15 cellular contexts compared by ENCODE assay signal in the genomic region with DNA sequence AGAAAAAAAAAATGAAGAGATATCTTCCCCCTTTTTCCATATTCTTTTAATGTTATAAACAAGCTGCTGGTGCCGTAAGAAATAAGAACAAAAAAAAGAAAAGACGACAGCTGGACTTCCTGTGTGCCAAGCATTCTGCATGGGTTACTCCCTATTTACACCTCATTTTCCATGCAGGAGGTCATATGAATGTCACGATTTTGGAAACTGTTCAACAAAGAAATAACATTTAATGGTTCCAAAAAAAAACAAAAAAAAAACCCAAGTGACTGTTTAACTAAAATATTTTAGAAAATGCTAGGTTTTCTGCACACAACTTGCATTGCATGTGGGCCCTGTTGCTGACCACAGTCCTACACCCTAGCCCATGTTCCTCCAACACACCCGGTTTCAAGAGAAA.
DNase-seq lines count a peak whose midpoint lies in the region; ATAC-seq and TF ChIP-seq lines count a peak whose summit lies in the region.
"Had no signal": no experiment of that assay in that cellular context is flagged by ENCODE, and none has a peak within 500 bp of the region (broad histone marks: within the 10 kb centered on the region; RNA-seq: fewer than 3 reads in every experiment).

No MANE protein-coding gene starts in this region.

- H4K20me1 ChIP-seq in fibroblast of lung (ENCODE audit: control insufficient read depth, extremely low read depth, insufficient read depth, low read length), result no peaks in the 10 kb centered on the region

- H3K9ac ChIP-seq in fibroblast of lung (ENCODE audit: insufficient read depth, low read length), result no peak overlapping the region
- H3K9ac ChIP-seq: KMS-11 had no signal

- no peaks in the 10 kb centered on the region for H3K27me3 ChIP-seq in fibroblast of lung (ENCODE audit: control insufficient read depth, insufficient read depth, low read length)

- H3K4me2 ChIP-seq in fibroblast of lung (ENCODE audit: extremely low read depth, insufficient read depth, low read length), result no peak overlapping the region
- H3K4me2 ChIP-seq: KMS-11 had no signal

- DNase-seq in DMS 273 treated with DMSO at 0.1 percent for 48 hours (lab: John Stamatoyannopoulos, UW) (peak; percentile 5), NCI-H2171 (lab: John Stamatoyannopoulos, UW) (peak; percentile 61), fibroblast of lung (ENCODE audit: low read depth in 2 of 2) (peak; percentile 49 to 85), myocyte (ENCODE audit: low read depth) (peak; percentile 66), T-helper 1 cell (no peak), HUDEP-2 (lab: John Stamatoyannopoulos, UW; ENCODE audit: unreplicated experiment in 76 of 76) (no peak)
- DNase-seq in stimulated activated CD4-positive, alpha-beta T cell treated with anti-CD3 and anti-CD28 coated beads, Interleukin-12 subunit alpha, Interleukin-12 subunit beta, amount 100 ng/mL, for 4 hours, result no peak
- DNase-seq: CD8-positive, alpha-beta T cell; EL; MM.1S; NCI-H1105; NCI-H1930; NCI-H524 had no signal

- H3K4me1 ChIP-seq in fibroblast of lung (ENCODE audit: control insufficient read depth, extremely low read depth, insufficient read depth, low read length), result peaks cover 7% of the 10 kb centered on the region

- no peaks in the 10 kb centered on the region for H3K79me2 ChIP-seq in fibroblast of lung (ENCODE audit: control insufficient read depth, insufficient read depth, low read length)

- no peak overlapping the region for H3K27ac ChIP-seq in fibroblast of lung (ENCODE audit: insufficient read depth, low read length)
- H3K27ac ChIP-seq: KMS-11 had no signal

- TF ChIP-seq CTCF in fibroblast of lung (conservative IDR thresholded peaks at IDR 0.05 in 1 of 2, IDR thresholded peaks at IDR 0.05 in 1 of 2; ENCODE audit: low read depth in 1 of 2, low read length in 2 of 2), result no peak

- no peak overlapping the region for H3K4me3 ChIP-seq in fibroblast of lung (replicated peaks in 1 of 4; ENCODE audit: control extremely low read depth in 1 of 4, insufficient read depth in 1 of 4, low read depth in 3 of 4, low read length in 4 of 4)

- H2AFZ ChIP-seq in fibroblast of lung (ENCODE audit: low read length), result no peak overlapping the region

- no peaks in the 10 kb centered on the region for H3K9me3 ChIP-seq in fibroblast of lung (ENCODE audit: control insufficient read depth, insufficient read depth, low read depth, low read length)

- no peak for ATAC-seq in HG02623 (IDR thresholded peaks at IDR 0.05; ENCODE audit: unreplicated experiment)
- ATAC-seq: CD8-positive, alpha-beta T cell had no signal

- H3K36me3 ChIP-seq in fibroblast of lung (ENCODE audit: control insufficient read depth, insufficient read depth, low read length), result peaks cover 13% of the 10 kb centered on the region

Comparison
In these comparisons a context has a peak if more than half of its experiments do, and no peak if none do; other contexts are left out.
1. DNase-seq: peak in DMS 273 treated with DMSO at 0.1 percent for 48 hours (single experiment), NCI-H2171 (single experiment), fibroblast of lung (2 of 2) and myocyte (single experiment); none in T-helper 1 cell (0 of 5), stimulated activated CD4-positive, alpha-beta T cell treated with anti-CD3 and anti-CD28 coated beads, Interleukin-12 subunit alpha, Interleukin-12 subunit beta, amount 100 ng/mL, for 4 hours (single experiment) and HUDEP-2 (0 of 76).